In the genomic region with DNA sequence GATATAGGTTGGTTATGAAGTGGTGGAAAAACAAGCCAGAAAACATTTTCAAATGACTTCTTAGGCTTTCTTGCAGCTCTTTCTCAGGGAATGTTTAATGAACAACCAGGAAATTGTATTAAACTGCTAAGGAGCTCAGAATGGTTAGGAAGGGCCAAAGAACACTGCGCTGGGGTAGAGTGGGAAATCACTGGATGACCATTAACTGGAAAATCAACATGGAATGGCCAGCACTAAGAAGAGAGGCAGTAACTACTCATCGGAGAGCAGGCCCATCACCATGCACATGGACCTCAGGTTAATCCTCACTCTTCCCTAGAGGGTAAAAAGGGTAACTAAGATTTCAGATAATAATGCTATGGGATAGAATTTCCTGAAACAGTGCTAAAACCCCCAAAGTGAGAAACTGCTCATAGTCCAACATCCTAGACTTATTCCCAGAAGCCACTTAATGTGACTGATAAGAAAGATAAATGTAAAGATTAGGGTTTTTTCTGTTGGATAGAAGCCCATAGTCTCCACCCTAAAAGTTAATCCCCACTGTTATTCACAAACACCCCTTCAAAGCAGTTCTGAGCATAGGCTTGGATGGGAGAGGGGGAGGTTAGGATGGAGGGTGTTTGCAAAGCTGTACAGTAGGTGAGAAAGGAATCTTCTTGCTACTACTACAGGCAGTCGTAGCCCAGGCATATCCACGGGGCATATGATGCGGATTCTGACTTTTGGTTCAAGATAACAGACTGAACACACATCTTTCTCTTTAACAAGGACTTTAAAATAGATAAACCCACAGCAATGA, we compare ENCODE assay signal across 16 cellular contexts.
DNase-seq lines count a peak whose midpoint lies in the region; ATAC-seq and TF ChIP-seq lines count a peak whose summit lies in the region.
"Had no signal": no experiment of that assay in that cellular context is flagged by ENCODE, and none has a peak within 500 bp of the region (broad histone marks: within the 10 kb centered on the region; RNA-seq: fewer than 3 reads in every experiment).

No MANE protein-coding gene starts in this region.

- TF ChIP-seq CTCF in Calu3 (IDR thresholded peaks at IDR 0.05; ENCODE audit: unreplicated experiment) (no peak), left lung (IDR thresholded peaks at IDR 0.05) (no peak)

- H3K9me3 Mint-ChIP-seq in Calu3 (ENCODE audit: low read depth, unreplicated experiment) = no peaks in the 10 kb centered on the region
- H3K9me3 Mint-ChIP-seq in CD8-positive, alpha-beta memory T cell = peaks cover 0 to 2% (median 0%) of the 10 kb centered on the region in 5 donors
- H3K9me3 Mint-ChIP-seq: H9 had no signal

- H3K27me3 ChIP-seq in HAP-1 (ENCODE audit: low read depth) (no peaks in the 10 kb centered on the region), left lung (no peaks in the 10 kb centered on the region)
- H3K27me3 ChIP-seq in CD8-positive, alpha-beta memory T cell (ENCODE audit: insufficient read depth, low read length, poor library complexity, severe bottlenecking) = no peaks in the 10 kb centered on the region

- H3K27ac Mint-ChIP-seq in Calu3 (ENCODE audit: unreplicated experiment) = peak overlapping the region; percentile 25
- no peak overlapping the region for H3K27ac Mint-ChIP-seq in CD8-positive, alpha-beta memory T cell
- H3K27ac Mint-ChIP-seq: B cell; CD4-positive, alpha-beta memory T cell had no signal

- BruUV-seq in Calu3 (replicated peaks; lab: Mats Ljungman, UMichigan) = no TSS peak

- CTCF ChIA-PET in Calu3 (lab: Charles Lee) = no interaction called here
- CTCF ChIA-PET in CD8-positive, alpha-beta memory T cell (lab: Charles Lee) = no interaction called here

- DNase-seq in Calu3 (no peak), HAP-1 (ENCODE audit: low spot score in 2 of 2) (peak; percentile 50 to 75), left lung (no peak), mucosa of gallbladder (ENCODE audit: low spot score) (peak; percentile 40)
- no peak for DNase-seq in CD8-positive, alpha-beta memory T cell
- DNase-seq: CD4-positive, alpha-beta memory T cell; COR-L47; GOT3; H9; IMR-90; KBM-7 had no signal

- in situ Hi-C loops in HAP-1 (cut with MboI; ENCODE audit: low sequenced_read_pairs) = no loop called here

- no peak overlapping the region for H3K27ac ChIP-seq in left lung
- no peak overlapping the region for H3K27ac ChIP-seq in CD8-positive, alpha-beta memory T cell (ENCODE audit: low read depth, low read length)
- H3K27ac ChIP-seq: C4-2B had no signal

- POLR2A ChIA-PET in CD8-positive, alpha-beta memory T cell (lab: Charles Lee) = no interaction called here

- no peak overlapping the region for H3K4me3 ChIP-seq in HAP-1
- no peak overlapping the region for H3K4me3 ChIP-seq in left lung
- H3K4me3 ChIP-seq in CD8-positive, alpha-beta memory T cell (ENCODE audit: low read length) = no peak overlapping the region

- ATAC-seq in left lung (peak; percentile 20), GM19455 (IDR thresholded peaks at IDR 0.05; ENCODE audit: unreplicated experiment) (no peak), HG02623 (IDR thresholded peaks at IDR 0.05; ENCODE audit: unreplicated experiment) (no peak), HG03139 (IDR thresholded peaks at IDR 0.05; ENCODE audit: unreplicated experiment) (no peak)

- intact Hi-C loops in Calu3 (cut with micrococcal nuclease; ENCODE audit: unreplicated experiment) (loop anchor here (1.0 kb wide), 1 partner anchor 8 kb away; no protein-coding TSS in a partner anchor), left lung (cut with DNase I) (no loop called here)

- peaks cover 26% of the 10 kb centered on the region for H3K4me1 ChIP-seq in HAP-1
- H3K4me1 ChIP-seq in left lung = no peaks in the 10 kb centered on the region
- no peaks in the 10 kb centered on the region for H3K4me1 ChIP-seq in CD8-positive, alpha-beta memory T cell (ENCODE audit: insufficient read depth, low read length)

- H3K36me3 ChIP-seq in HAP-1 (replicated peaks) (no peaks in the 10 kb centered on the region), left lung (no peaks in the 10 kb centered on the region)
- H3K36me3 ChIP-seq in CD8-positive, alpha-beta memory T cell (ENCODE audit: insufficient read depth, low read length) = no peaks in the 10 kb centered on the region

- H3K9me3 ChIP-seq in HAP-1 = no peaks in the 10 kb centered on the region
- H3K9me3 ChIP-seq in left lung = no peaks in the 10 kb centered on the region
- H3K9me3 ChIP-seq in CD8-positive, alpha-beta memory T cell (ENCODE audit: low read length) = no peaks in the 10 kb centered on the region

- H3K4me3 Mint-ChIP-seq in Calu3 (ENCODE audit: low read depth, unreplicated experiment) = peak overlapping the region; percentile 21
- no peak overlapping the region for H3K4me3 Mint-ChIP-seq in CD8-positive, alpha-beta memory T cell
- H3K4me3 Mint-ChIP-seq: B cell; CD4-positive, alpha-beta memory T cell; H9 had no signal

- no peaks in the 10 kb centered on the region for H3K27me3 Mint-ChIP-seq in Calu3 (ENCODE audit: unreplicated experiment)
- peaks cover 0 to 3% of the 10 kb centered on the region in 2 donors for H3K27me3 Mint-ChIP-seq in CD8-positive, alpha-beta memory T cell
- H3K27me3 Mint-ChIP-seq: B cell had no signal

- H3K36me3 Mint-ChIP-seq in Calu3 (ENCODE audit: insufficient read depth, unreplicated experiment) = no peaks in the 10 kb centered on the region
- H3K36me3 Mint-ChIP-seq in CD8-positive, alpha-beta memory T cell = no peaks in the 10 kb centered on the region
- H3K36me3 Mint-ChIP-seq: CD4-positive, alpha-beta memory T cell had no signal

- peaks cover 30% of the 10 kb centered on the region for H3K4me1 Mint-ChIP-seq in Calu3 (ENCODE audit: low read depth, unreplicated experiment)
- no peaks in the 10 kb centered on the region for H3K4me1 Mint-ChIP-seq in CD8-positive, alpha-beta memory T cell
- H3K4me1 Mint-ChIP-seq: B cell; CD4-positive, alpha-beta memory T cell had no signal

Comparison
In these comparisons a context has a peak if more than half of its experiments do, and no peak if none do; other contexts are left out.
1. DNase-seq: peak in HAP-1 (2 of 2) and mucosa of gallbladder (single experiment); none in Calu3 (single experiment), left lung (0 of 2) and CD8-positive, alpha-beta memory T cell (0 of 5).